7 cellular contexts compared by ENCODE assay signal in genomic region chr20:46057856-46058655, GRCh38. TPM values are rescaled to one million over a fixed set of nuclear protein-coding genes. Genes with fewer than 3 reads are reported as not detected.
DNase-seq lines count a peak whose midpoint lies in the region; ATAC-seq and TF ChIP-seq lines count a peak whose summit lies in the region.

No MANE protein-coding gene starts in this region.

- peaks cover 6% of the 10 kb centered on the region; the same call in 1 of the 2 replicates for H3K36me3 Mint-ChIP-seq in HFFc6 (ENCODE audit: low read depth)
- H3K36me3 Mint-ChIP-seq in Calu3 (ENCODE audit: insufficient read depth, unreplicated experiment): peaks cover 20% of the 10 kb centered on the region

- no peak for ATAC-seq in gastrocnemius medialis

- BruUV-seq in Calu3 (replicated peaks; lab: Mats Ljungman, UMichigan): no TSS peak

- WGBS in hepatocyte (ENCODE audit: low lambda C conversion rate, missing lambda C conversion rate): 5% methylated on average over 62 of the region's 72 CpGs

- in situ Hi-C loops in gastrocnemius medialis (cut with MboI; ENCODE audit: low sequenced_read_pairs in 4 of 4): no loop called here

- H3K27me3 Mint-ChIP-seq in HFFc6 (ENCODE audit: insufficient read depth) (peaks cover 21% of the 10 kb centered on the region), Calu3 (ENCODE audit: unreplicated experiment) (peaks cover 33% of the 10 kb centered on the region)

- peaks cover 6% of the 10 kb centered on the region; the same call in 1 of the 2 replicates for H3K4me1 Mint-ChIP-seq in HFFc6 (ENCODE audit: low read depth)
- no peaks in the 10 kb centered on the region for H3K4me1 Mint-ChIP-seq in Calu3 (ENCODE audit: low read depth, unreplicated experiment)

- TF ChIP-seq CTCF in HFFc6 (IDR thresholded peaks at IDR 0.05): peak; percentile 66
- TF ChIP-seq CTCF in hepatocyte (IDR thresholded peaks at IDR 0.05; ENCODE audit: poor library complexity): peak; percentile 42
- peak in 1 of 5 experiments; percentile 7 for TF ChIP-seq CTCF in gastrocnemius medialis (IDR thresholded peaks at IDR 0.05 in 4 of 5, conservative IDR thresholded peaks at IDR 0.05 in 1 of 5)
- no peak for TF ChIP-seq CTCF in Calu3 (IDR thresholded peaks at IDR 0.05; ENCODE audit: unreplicated experiment)

- DNase-seq in HFFc6 (peak; percentile 2), hepatocyte (ENCODE audit: low spot score) (peak; percentile 68), gastrocnemius medialis (peak in 1 of 2 donors; percentile 26), DMS53 treated with DMSO at 0.1 percent for 48 hours (lab: John Stamatoyannopoulos, UW; ENCODE audit: unreplicated experiment) (no peak), Calu3 (no peak)
- DNase-seq in activated CD4-positive, CD25-positive, alpha-beta regulatory T cell (lab: John Stamatoyannopoulos, UW): no peak

- TF ChIP-seq POLR2A in gastrocnemius medialis (IDR thresholded peaks at IDR 0.05): no peak

- H3K27ac ChIP-seq in angular gyrus (ENCODE audit: low read depth, low read length) (peak overlapping the region; percentile 73), hepatocyte (no peak overlapping the region), gastrocnemius medialis (no peak overlapping the region)

- no peak overlapping the region for H2AFZ ChIP-seq in hepatocyte

- no peaks in the 10 kb centered on the region for H3K9me2 ChIP-seq in hepatocyte (replicated peaks; ENCODE audit: insufficient read depth)

- H3K27ac Mint-ChIP-seq in HFFc6 (no peak overlapping the region), Calu3 (ENCODE audit: unreplicated experiment) (no peak overlapping the region)

- peaks cover 51% of the 10 kb centered on the region for H4K20me1 ChIP-seq in hepatocyte (ENCODE audit: insufficient read depth, poor library complexity, severe bottlenecking)

- no peaks in the 10 kb centered on the region for H3K79me2 ChIP-seq in hepatocyte

- CTCF ChIA-PET in Calu3 (lab: Charles Lee): interaction anchor here (0.8 to 1.7 kb wide), 2 partner anchors 15 to 34 kb away, joined by 4 read pairs; no protein-coding TSS in a partner anchor

- H3K9me3 Mint-ChIP-seq in HFFc6 (no peaks in the 10 kb centered on the region), Calu3 (ENCODE audit: low read depth, unreplicated experiment) (no peaks in the 10 kb centered on the region)

- intact Hi-C loops in gastrocnemius medialis (cut with DNase I; ENCODE audit: low total_unique reads): no loop called here
- intact Hi-C loops in Calu3 (cut with micrococcal nuclease; ENCODE audit: unreplicated experiment): no loop called here

- no peaks in the 10 kb centered on the region for H3K36me3 ChIP-seq in hepatocyte (replicated peaks; ENCODE audit: insufficient read depth, low read depth)
- peaks cover 0 to 26% of the 10 kb centered on the region in 2 donors for H3K36me3 ChIP-seq in gastrocnemius medialis

- H3K4me2 ChIP-seq in hepatocyte: peak overlapping the region; percentile 72

- H3K4me3 Mint-ChIP-seq in HFFc6: peak overlapping the region; percentile 68
- H3K4me3 Mint-ChIP-seq in Calu3 (ENCODE audit: low read depth, unreplicated experiment): no peak overlapping the region

- H3K9me3 ChIP-seq in hepatocyte (ENCODE audit: low read depth) (no peaks in the 10 kb centered on the region), gastrocnemius medialis (no peaks in the 10 kb centered on the region)

- no peak overlapping the region for H3K4me3 ChIP-seq in hepatocyte
- peak overlapping the region; percentile 14 to 41 (median 34) for H3K4me3 ChIP-seq in gastrocnemius medialis

- H3K4me1 ChIP-seq in hepatocyte (ENCODE audit: insufficient read depth) (peaks cover 20% of the 10 kb centered on the region), gastrocnemius medialis (peaks cover 10 to 19% of the 10 kb centered on the region in 2 donors)

- H3K27me3 ChIP-seq in hepatocyte (peaks cover 19% of the 10 kb centered on the region), gastrocnemius medialis (peaks cover 6 to 17% (median 7%) of the 10 kb centered on the region in 3 donors)

RNA-seq across cellular contexts. Expression of gene SLC12A5, which starts 29.0 kb away (rescaled TPM):
- total RNA-seq in HFFc6 (2021; fragmentation: NEBNext Ultra II Directional; extraction: Animal tissue kit (Norgen Biotek cat#: 25700)): under 1 TPM in 5 of 6 experiments, not detected in 1; 0.18 to 0.82 (median 0.52) TPM
- 0.57 TPM in 1 of 2 replicates, not detected in the other for total RNA-seq in hepatocyte
- polyA plus RNA-seq in hepatocyte: 3.1 and 4.3 TPM in 2 replicates
- not detected for total RNA-seq in gastrocnemius medialis
- total RNA-seq in Calu3 (2022): 2.1 and 2.2 TPM in 2 replicates

RNA-seq across cellular contexts. Expression of gene NCOA5, which starts 31.7 kb away (rescaled TPM):
- 10 to 100 TPM; 15.3 to 25.1 (median 23.2) TPM for total RNA-seq in HFFc6 (2021; fragmentation: NEBNext Ultra II Directional; extraction: Animal tissue kit (Norgen Biotek cat#: 25700))
- total RNA-seq in hepatocyte (24.0 and 25.6 TPM in 2 replicates), gastrocnemius medialis (10 to 100 TPM; 14.7 to 21.5 (median 19.0) TPM), Calu3 (2022) (31.7 and 34.4 TPM in 2 replicates)
- polyA plus RNA-seq in hepatocyte: 24.1 and 26.2 TPM in 2 replicates

RNA-seq across cellular contexts. Expression of gene MMP9, which starts 49.3 kb away (rescaled TPM):
- total RNA-seq in HFFc6 (2021; fragmentation: NEBNext Ultra II Directional; extraction: Animal tissue kit (Norgen Biotek cat#: 25700)): not detected
- 1.3 and 2.6 TPM in 2 replicates for total RNA-seq in hepatocyte
- 4.8 and 7.7 TPM in 2 replicates for polyA plus RNA-seq in hepatocyte
- 1 to 10 TPM in 1 of 4 donors, under 1 TPM in 3; 0.51 to 1.4 (median 0.67) TPM for total RNA-seq in gastrocnemius medialis
- total RNA-seq in Calu3 (2022): not detected in 2 replicates

Comparison
In these comparisons a context has a peak if more than half of its experiments do, and no peak if none do; other contexts are left out.
1. DNase-seq: peak in HFFc6 (single experiment) and hepatocyte (single experiment); none in activated CD4-positive, CD25-positive, alpha-beta regulatory T cell (0 of 4), DMS53 treated with DMSO at 0.1 percent for 48 hours (single experiment) and Calu3 (single experiment).